ENCODE assay signal across 8 cellular contexts in the genomic region with DNA sequence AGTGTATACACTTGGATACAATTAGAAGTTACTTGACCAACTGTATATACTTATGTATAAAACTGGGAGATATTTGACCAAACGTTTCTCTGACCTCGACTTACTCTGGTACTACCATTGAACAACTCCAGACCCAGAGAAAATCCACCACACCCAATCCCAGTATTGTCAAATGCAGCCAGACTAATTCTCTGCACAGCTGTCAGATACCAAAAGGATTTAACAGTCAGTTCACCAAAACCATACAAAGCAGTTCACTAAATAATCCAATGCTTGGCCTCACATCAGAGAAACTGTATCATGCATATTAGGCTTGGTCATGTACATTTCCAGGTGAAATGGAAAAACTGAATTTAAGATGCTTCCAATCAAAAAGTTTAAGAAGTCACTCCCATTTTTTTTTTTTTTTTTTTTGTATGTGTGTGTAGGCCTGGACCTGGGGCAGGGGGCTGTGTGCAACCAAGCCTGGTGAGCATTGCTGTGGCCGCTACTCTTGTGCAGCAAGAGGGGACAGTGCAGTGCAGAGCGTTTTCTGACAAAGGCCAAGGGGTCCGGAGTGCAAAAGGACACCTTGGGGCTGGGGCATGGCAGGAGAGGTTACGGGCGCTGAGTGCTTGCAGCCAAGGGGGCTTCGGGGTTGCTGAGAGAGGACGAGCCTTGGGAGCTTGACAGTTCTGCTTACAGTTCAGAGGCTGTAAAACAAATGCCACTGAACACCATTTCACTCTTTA. TPM values are rescaled to one million over a fixed set of nuclear protein-coding genes. Genes with fewer than 3 reads are reported as not detected.
A peak's percentile ranks its signal among the peaks of the same experiment; 100 is the strongest.
DNase-seq lines count a peak whose midpoint lies in the region; ATAC-seq, FAIRE-seq and TF ChIP-seq lines count a peak whose summit lies in the region.

No MANE protein-coding gene starts in this region.

- FAIRE-seq in endothelial cell of umbilical vein (lab: Jason Lieb, UNC) = no peak

- 23 to 30% (median 24%) methylated on average over 9 of the region's 9 CpGs for WGBS in ovary, 3 donors

- POLR2A ChIA-PET in Caco-2 (lab: Charles Lee) = no interaction called here
- POLR2A ChIA-PET in endothelial cell of umbilical vein (lab: Charles Lee) = interaction anchor here (2.0 kb wide), 1 partner anchor 13 kb away, joined by 9 read pairs; no protein-coding TSS in a partner anchor

- intact Hi-C loops in Caco-2 (cut with micrococcal nuclease; ENCODE audit: unreplicated experiment) = loop anchor here (2.0 to 5.0 kb wide), 5 partner anchors 13 to 582 kb away; a partner anchor contains a TSS
- intact Hi-C loops in endothelial cell of umbilical vein (cut with micrococcal nuclease) = loop anchor here (2.0 to 5.0 kb wide), 4 partner anchors 93 to 1278 kb away; a partner anchor contains a TSS
- intact Hi-C loops in ovary (cut with DNase I) = loop anchor here in 3 of 4 donors (10.0 kb wide), 3 partner anchors 75 to 635 kb away; a partner anchor contains a TSS

- 0 out of 2 replicates have a peak, but pooled peaks cover 3% of the 10 kb centered on the region for H3F3A ChIP-seq in OCI-LY1 (ENCODE audit: insufficient read depth, low read length)

- peak overlapping the region; percentile 85 for H3K4me3 Mint-ChIP-seq in Caco-2 (ENCODE audit: unreplicated experiment)

- H2AFZ ChIP-seq in OCI-LY1 (ENCODE audit: low read length) = no peak overlapping the region
- no peak overlapping the region for H2AFZ ChIP-seq in endothelial cell of umbilical vein (ENCODE audit: low read depth, low read length)

- dilution Hi-C loops in endothelial cell of umbilical vein (cut with MboI; ENCODE audit: extremely low pct_ligation_motif_present, low sequenced_read_pairs) = no loop called here

- peak overlapping the region; percentile 90 for H3K27ac Mint-ChIP-seq in Caco-2 (ENCODE audit: unreplicated experiment)

- TF ChIP-seq POLR2A in endothelial cell of umbilical vein (IDR thresholded peaks at IDR 0.05; ENCODE audit: low read depth, low read length) (no peak), ovary (IDR thresholded peaks at IDR 0.05) (no peak)

- H3K4me1 ChIP-seq in Caco-2 (peaks cover 5% of the 10 kb centered on the region), OCI-LY1 (ENCODE audit: insufficient read depth, low read length, severe bottlenecking) (peaks cover 57% of the 10 kb centered on the region), endothelial cell of umbilical vein (ENCODE audit: control insufficient read depth, extremely low read depth, insufficient read depth, low read length) (peaks cover 23% of the 10 kb centered on the region), ovary (ENCODE audit: insufficient read depth) (peaks cover 13% of the 10 kb centered on the region)

- H3K9me1 ChIP-seq in endothelial cell of umbilical vein (replicated peaks; ENCODE audit: control insufficient read depth, extremely low read depth, insufficient read depth, low read length) = no peaks in the 10 kb centered on the region

- no peak overlapping the region for H3K27ac ChIP-seq in OCI-LY1 (ENCODE audit: low read depth, low read length, poor library complexity, severe bottlenecking)
- H3K27ac ChIP-seq in endothelial cell of umbilical vein (ENCODE audit: insufficient read depth, low read depth, low read length) = no peak overlapping the region
- no peak overlapping the region for H3K27ac ChIP-seq in ovary

- peak overlapping the region; percentile 83 for H3K4me3 ChIP-seq in Caco-2 (ENCODE audit: low read depth, low read length)
- H3K4me3 ChIP-seq in OCI-LY1 (ENCODE audit: low read depth, low read length, poor library complexity, severe bottlenecking) = peak overlapping the region; percentile 94
- H3K4me3 ChIP-seq in endothelial cell of umbilical vein (replicated peaks in 1 of 3; ENCODE audit: insufficient read depth in 1 of 3, low read depth in 1 of 3, low read length in 3 of 3) = peak overlapping the region; percentile 55 to 94 (median 76)
- peak overlapping the region; percentile 91 for H3K4me3 ChIP-seq in ovary

- H3K79me2 ChIP-seq in OCI-LY1 (ENCODE audit: insufficient read depth, low read length) (peaks cover 74% of the 10 kb centered on the region), endothelial cell of umbilical vein (ENCODE audit: control insufficient read depth, insufficient read depth, low read length) (peaks cover 57% of the 10 kb centered on the region)

- H3K36me3 Mint-ChIP-seq in Caco-2 (ENCODE audit: insufficient read depth, unreplicated experiment) = peaks cover 10% of the 10 kb centered on the region

- H3K36me3 ChIP-seq in Caco-2 (ENCODE audit: control insufficient read depth, insufficient read depth, low read length) = no peaks in the 10 kb centered on the region
- peaks cover 18% of the 10 kb centered on the region; the same call in 1 of the 2 replicates for H3K36me3 ChIP-seq in OCI-LY1 (ENCODE audit: insufficient read depth, low read length)
- H3K36me3 ChIP-seq in endothelial cell of umbilical vein (ENCODE audit: control insufficient read depth in 2 of 2, extremely low read depth in 1 of 2, insufficient read depth in 2 of 2, low read length in 2 of 2) = no peaks in the 10 kb centered on the region
- H3K36me3 ChIP-seq in ovary = no peaks in the 10 kb centered on the region

- TF ChIP-seq CTCF in Caco-2 (IDR thresholded peaks at IDR 0.05; ENCODE audit: insufficient read depth in 1 of 2, low read depth in 1 of 2, low read length in 1 of 2, severe bottlenecking in 1 of 2, unreplicated experiment in 1 of 2) (no peak), OCI-LY1 (IDR thresholded peaks at IDR 0.05; ENCODE audit: low read length) (no peak), endothelial cell of umbilical vein (IDR thresholded peaks at IDR 0.05; ENCODE audit: extremely low read depth in 1 of 2, insufficient read depth in 1 of 2, low read depth in 1 of 2, low read length in 2 of 2) (no peak), ovary (IDR thresholded peaks at IDR 0.05) (no peak)

- no peaks in the 10 kb centered on the region for H3K27me3 ChIP-seq in Caco-2 (replicated peaks; ENCODE audit: control insufficient read depth, insufficient read depth, low read length)
- H3K27me3 ChIP-seq in OCI-LY1 (ENCODE audit: insufficient read depth, low read length) = no peaks in the 10 kb centered on the region
- H3K27me3 ChIP-seq in endothelial cell of umbilical vein (ENCODE audit: control insufficient read depth in 2 of 2, insufficient read depth in 2 of 2, low read length in 2 of 2) = no peaks in the 10 kb centered on the region
- no peaks in the 10 kb centered on the region for H3K27me3 ChIP-seq in ovary

- H4K20me1 ChIP-seq in OCI-LY1 (ENCODE audit: insufficient read depth, low read length) = no peaks in the 10 kb centered on the region
- H4K20me1 ChIP-seq in endothelial cell of umbilical vein (replicated peaks; ENCODE audit: control insufficient read depth, extremely low read depth, insufficient read depth, low read length) = no peaks in the 10 kb centered on the region

- H3K9ac ChIP-seq in OCI-LY1 (ENCODE audit: low read length) (peak overlapping the region; percentile 85), endothelial cell of umbilical vein (replicated peaks; ENCODE audit: extremely low read depth, insufficient read depth, low read length) (peak overlapping the region; percentile 80)

- no peaks in the 10 kb centered on the region for H3K9me3 Mint-ChIP-seq in Caco-2 (ENCODE audit: unreplicated experiment)

- H3K9me2 ChIP-seq in OCI-LY1 (ENCODE audit: low read depth, low read length) = no peaks in the 10 kb centered on the region

- no TSS peak for BruUV-seq in Caco-2 (replicated peaks; lab: Mats Ljungman, UMichigan)
- TSS peak; percentile 22 for BruUV-seq in endothelial cell of umbilical vein (replicated peaks; lab: Mats Ljungman, UMichigan)

- H3K9me3 ChIP-seq in Caco-2 = no peaks in the 10 kb centered on the region
- H3K9me3 ChIP-seq in OCI-LY1 (ENCODE audit: low read length) = no peaks in the 10 kb centered on the region
- no peaks in the 10 kb centered on the region for H3K9me3 ChIP-seq in endothelial cell of umbilical vein (replicated peaks; ENCODE audit: control insufficient read depth, insufficient read depth, low read length)
- H3K9me3 ChIP-seq in ovary = no peaks in the 10 kb centered on the region

- DNase-seq in Caco-2 (peak in 1 of 2 experiments; percentile 2), endothelial cell of umbilical vein (ENCODE audit: low read depth, low spot score) (no peak), ovary (no peak), dedifferentiated amniotic fluid mesenchymal stem cell (ENCODE audit: extremely low spot score) (no peak), SIG-M5 treated with dmso at 0.1 percent for 504 hours (lab: John Stamatoyannopoulos, UW; ENCODE audit: unreplicated experiment) (no peak), NCI-H2227 (lab: John Stamatoyannopoulos, UW; ENCODE audit: unreplicated experiment) (no peak)

- H3K4me2 ChIP-seq in OCI-LY1 (ENCODE audit: low read length) = peak overlapping the region; percentile 95
- H3K4me2 ChIP-seq in endothelial cell of umbilical vein (ENCODE audit: insufficient read depth, low read length) = peak overlapping the region; percentile 88

- CTCF ChIA-PET in Caco-2 (lab: Charles Lee) = no interaction called here
- CTCF ChIA-PET in endothelial cell of umbilical vein (lab: Charles Lee) = interaction anchor here (0.7 to 1.6 kb wide), 3 partner anchors 8 to 13 kb away, joined by 3 to 6 read pairs (median 3); no protein-coding TSS in a partner anchor

- no peak for TF ChIP-seq EP300 in ovary (IDR thresholded peaks at IDR 0.05)

- H3K4me1 Mint-ChIP-seq in Caco-2 (ENCODE audit: low read depth, unreplicated experiment) = no peaks in the 10 kb centered on the region

- no peak for ATAC-seq in GM18867 (IDR thresholded peaks at IDR 0.05; ENCODE audit: unreplicated experiment)

- no peaks in the 10 kb centered on the region for H3K27me3 Mint-ChIP-seq in Caco-2 (ENCODE audit: insufficient read depth, unreplicated experiment)

RNA-seq across cellular contexts. Expression of a gene that starts 1.4 kb away (rescaled TPM):
- total RNA-seq in Caco-2 (2022) = 50.7 and 53.3 TPM in 2 replicates
- 28.3 and 32.3 TPM in 2 replicates for total RNA-seq in endothelial cell of umbilical vein
- polyA plus RNA-seq in endothelial cell of umbilical vein = 6.2 and 7.6 TPM in 2 replicates
- polyA plus RNA-seq in endothelial cell of umbilical vein (2011; cell fraction: cytosol; rRNA removed) = 13.6 TPM in 2 replicates
- polyA plus RNA-seq in endothelial cell of umbilical vein (2011; cell fraction: nucleus; rRNA removed) = 10.2 and 11.3 TPM in 2 replicates
- polyA plus RNA-seq in endothelial cell of umbilical vein (2012) = 19.6 and 29.2 TPM in 2 replicates
- 12.7 and 13.0 TPM in 2 replicates for polyA minus RNA-seq in endothelial cell of umbilical vein
- polyA minus RNA-seq in endothelial cell of umbilical vein (2011; cell fraction: cytosol; rRNA and poly(A)+ RNA removed) = 35.3 TPM
- 11.7 and 13.1 TPM in 2 replicates for polyA minus RNA-seq in endothelial cell of umbilical vein (2011; cell fraction: nucleus; rRNA and poly(A)+ RNA removed)
- 10 to 100 TPM; 29.9 to 46.6 (median 37.3) TPM for total RNA-seq in ovary
- polyA plus RNA-seq in ovary = 10 to 100 TPM; 24.7 to 53.6 TPM

RNA-seq across cellular contexts. Expression of a gene that starts 1.8 kb away (rescaled TPM):
- total RNA-seq in Caco-2 (2022) = 2.4 and 3.3 TPM in 2 replicates
- total RNA-seq in endothelial cell of umbilical vein = 0.80 and 0.81 TPM in 2 replicates
- 0.40 and 0.80 TPM in 2 replicates for polyA plus RNA-seq in endothelial cell of umbilical vein
- 0.65 and 0.92 TPM in 2 replicates for polyA plus RNA-seq in endothelial cell of umbilical vein (2011; cell fraction: cytosol; rRNA removed)
- 0.95 and 1.1 TPM in 2 replicates for polyA plus RNA-seq in endothelial cell of umbilical vein (2011; cell fraction: nucleus; rRNA removed)
- polyA plus RNA-seq in endothelial cell of umbilical vein (2012) = 0.15 and 0.19 TPM in 2 replicates
- 0.70 and 1.1 TPM in 2 replicates for polyA minus RNA-seq in endothelial cell of umbilical vein
- 2.3 TPM for polyA minus RNA-seq in endothelial cell of umbilical vein (2011; cell fraction: cytosol; rRNA and poly(A)+ RNA removed)
- polyA minus RNA-seq in endothelial cell of umbilical vein (2011; cell fraction: nucleus; rRNA and poly(A)+ RNA removed) = 2.1 and 3.0 TPM in 2 replicates
- total RNA-seq in ovary = 1 to 10 TPM; 2.6 to 5.3 (median 4.4) TPM
- polyA plus RNA-seq in ovary = 1 to 10 TPM; 2.4 to 7.9 TPM
